In the genomic region with DNA sequence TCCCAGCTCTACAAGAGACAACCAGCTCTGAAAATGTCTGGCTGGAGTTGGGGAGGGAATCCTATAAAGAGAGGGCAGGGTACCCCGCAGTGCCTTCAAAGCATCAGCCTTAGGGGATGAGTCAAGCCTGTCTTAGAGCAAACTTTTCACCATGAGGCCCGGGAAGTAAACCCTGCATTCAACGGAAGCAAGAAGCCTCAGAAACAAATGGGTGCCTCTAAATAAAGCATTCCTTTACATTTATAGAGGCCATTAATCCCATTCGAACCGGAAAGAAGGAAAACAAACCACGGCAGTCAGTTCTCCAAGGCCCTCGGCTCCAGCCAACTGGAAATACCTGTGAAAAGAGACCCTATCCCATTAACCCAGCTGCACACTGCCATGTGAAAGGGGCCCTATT, we compare ENCODE assay signal across 1 cellular context.
TF ChIP-seq lines count a peak whose summit lies in the region.

No MANE protein-coding gene starts in this region.

TF ChIP-seq in H1, 55 proteins besides CTCF, POLR2A, EP300 and RAD21:
- TF ChIP-seq SIN3A (conservative IDR thresholded peaks at IDR 0.05 in 1 of 2, IDR thresholded peaks at IDR 0.05 in 1 of 2; ENCODE audit: low read depth in 1 of 2, low read length in 2 of 2) (no peak), JUN (IDR thresholded peaks at IDR 0.05; ENCODE audit: low read depth, low read length) (no peak), BACH1 (IDR thresholded peaks at IDR 0.05; ENCODE audit: low read length) (no peak), SAP30 (IDR thresholded peaks at IDR 0.05; ENCODE audit: insufficient read depth, insufficient replicate concordance, low read length) (no peak), CHD1 (IDR thresholded peaks at IDR 0.05; ENCODE audit: low read depth, low read length) (no peak), BCL11A (IDR thresholded peaks at IDR 0.05; ENCODE audit: low read depth in 2 of 2, low read length in 2 of 2) (no peak), FOSL1 (IDR thresholded peaks at IDR 0.05; ENCODE audit: insufficient read depth, low read depth, low read length) (no peak), SP1 (IDR thresholded peaks at IDR 0.05; ENCODE audit: low read depth, low read length) (no peak), MAX (IDR thresholded peaks at IDR 0.05) (no peak), POLR2AphosphoS5 (IDR thresholded peaks at IDR 0.05; ENCODE audit: low read depth, low read length) (no peak), MAFK (IDR thresholded peaks at IDR 0.05; ENCODE audit: low read depth, low read length) (no peak), JUND (IDR thresholded peaks at IDR 0.05; ENCODE audit: low read length) (no peak), GTF2F1 (IDR thresholded peaks at IDR 0.05; ENCODE audit: borderline replicate concordance, low read depth, low read length) (no peak), SRF (IDR thresholded peaks at IDR 0.05; ENCODE audit: low read depth, low read length) (no peak), NANOG (IDR thresholded peaks at IDR 0.05; ENCODE audit: insufficient read depth, low read depth, low read length, poor library complexity, severe bottlenecking) (no peak), ZNF274 (IDR thresholded peaks at IDR 0.05; ENCODE audit: borderline replicate concordance, extremely low read depth, low read length) (no peak), KDM4A (IDR thresholded peaks at IDR 0.05; ENCODE audit: low read depth, low read length, severe bottlenecking) (no peak), NRF1 (IDR thresholded peaks at IDR 0.05; ENCODE audit: low read depth, low read length) (no peak), CEBPB (IDR thresholded peaks at IDR 0.05; ENCODE audit: low read depth, low read length) (no peak)
- TF ChIP-seq, protein P1, sequence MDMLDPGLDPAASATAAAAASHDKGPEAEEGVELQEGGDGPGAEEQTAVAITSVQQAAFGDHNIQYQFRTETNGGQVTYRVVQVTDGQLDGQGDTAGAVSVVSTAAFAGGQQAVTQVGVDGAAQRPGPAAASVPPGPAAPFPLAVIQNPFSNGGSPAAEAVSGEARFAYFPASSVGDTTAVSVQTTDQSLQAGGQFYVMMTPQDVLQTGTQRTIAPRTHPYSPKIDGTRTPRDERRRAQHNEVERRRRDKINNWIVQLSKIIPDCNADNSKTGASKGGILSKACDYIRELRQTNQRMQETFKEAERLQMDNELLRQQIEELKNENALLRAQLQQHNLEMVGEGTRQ (IDR thresholded peaks at IDR 0.05; ENCODE audit: low read length): no peak
